ENCODE assay signal across 13 cellular contexts in genomic region chr4:176927664-176928063, GRCh38.
DNase-seq lines count a peak whose midpoint lies in the region; ATAC-seq and TF ChIP-seq lines count a peak whose summit lies in the region.
"Had no signal": no experiment of that assay in that cellular context is flagged by ENCODE, and none has a peak within 500 bp of the region (broad histone marks: within the 10 kb centered on the region; RNA-seq: fewer than 3 reads in every experiment).

No MANE protein-coding gene starts in this region.

- POLR2A ChIA-PET in GM10248 (lab: Yijun Ruan, JAX) = no interaction called here

- no peaks in the 10 kb centered on the region for H3K27me3 Mint-ChIP-seq in osteocyte (ENCODE audit: unreplicated experiment)
- H3K27me3 Mint-ChIP-seq: activated naive CD8-positive, alpha-beta T cell had no signal

- no peak for ATAC-seq in HG02610 (IDR thresholded peaks at IDR 0.05; ENCODE audit: unreplicated experiment)

- no peak overlapping the region for H3K4me3 Mint-ChIP-seq in osteocyte (ENCODE audit: unreplicated experiment)
- H3K4me3 Mint-ChIP-seq: activated naive CD8-positive, alpha-beta T cell; T-helper 2 cell treated with Interferon-gamma antibody and Interleukin-4, amounts not matched to agents 5 μg/mL and 100 μg/mL, for 36 hours had no signal

- TF ChIP-seq CTCF in epithelial cell of esophagus (IDR thresholded peaks at IDR 0.05; ENCODE audit: insufficient read depth, low read depth, low read length, missing control alignments) = no peak
- TF ChIP-seq CTCF in osteocyte (IDR thresholded peaks at IDR 0.05) = no peak
- no peak for TF ChIP-seq CTCF in GM10248 (IDR thresholded peaks at IDR 0.05; ENCODE audit: control extremely low read depth, extremely low read depth, low read depth, missing control alignments)

- peaks cover 19% of the 10 kb centered on the region for H3K4me1 Mint-ChIP-seq in osteocyte (ENCODE audit: unreplicated experiment)

- H3K9me3 Mint-ChIP-seq in osteocyte (ENCODE audit: unreplicated experiment) = no peaks in the 10 kb centered on the region
- H3K9me3 Mint-ChIP-seq: T-helper 2 cell treated with Interferon-gamma antibody and Interleukin-4, amounts not matched to agents 5 μg/mL and 100 μg/mL, for 36 hours had no signal

- no peaks in the 10 kb centered on the region for H3K36me3 Mint-ChIP-seq in osteocyte (ENCODE audit: unreplicated experiment)
- H3K36me3 Mint-ChIP-seq: activated naive CD8-positive, alpha-beta T cell had no signal

- DNase-seq in EH (ENCODE audit: low read depth) (peak; percentile 91), RKO (ENCODE audit: low spot score) (peak; percentile 90), epithelial cell of esophagus (ENCODE audit: low read depth) (peak; percentile 84), osteocyte (ENCODE audit: extremely low spot score, unreplicated experiment) (no peak), T-helper 9 cell (no peak), DMS 273 treated with DMSO at 0.1 percent for 48 hours (lab: John Stamatoyannopoulos, UW) (no peak), GM10248 (ENCODE audit: extremely low spot score) (no peak)
- DNase-seq: effector CD4-positive, alpha-beta T cell; midbrain; NCI-H2081 had no signal

- peak overlapping the region; percentile 49 for H3K27ac Mint-ChIP-seq in osteocyte (ENCODE audit: unreplicated experiment)
- H3K27ac Mint-ChIP-seq: activated naive CD8-positive, alpha-beta T cell; T-helper 2 cell treated with Interferon-gamma antibody and Interleukin-4, amounts not matched to agents 5 μg/mL and 100 μg/mL, for 36 hours had no signal

- H3K4me3 ChIP-seq in epithelial cell of esophagus (ENCODE audit: low read length) = no peak overlapping the region

- CTCF ChIA-PET in GM10248 (lab: Yijun Ruan, JAX) = interaction anchor here (0.6 to 0.9 kb wide), 2 partner anchors 14 to 210 kb away, joined by 3 read pairs; no protein-coding TSS in a partner anchor

Comparison
In these comparisons a context has a peak if more than half of its experiments do, and no peak if none do; other contexts are left out.
1. DNase-seq: peak in EH (single experiment), RKO (single experiment) and epithelial cell of esophagus (single experiment); none in osteocyte (single experiment), T-helper 9 cell (single experiment), DMS 273 treated with DMSO at 0.1 percent for 48 hours (single experiment) and GM10248 (single experiment).